Comparison of ENCODE assay signal across 11 cellular contexts in genomic region chr2:62578837-62579640, GRCh38.
DNase-seq lines count a peak whose midpoint lies in the region; ATAC-seq, FAIRE-seq and TF ChIP-seq lines count a peak whose summit lies in the region.
"Had no signal": no experiment of that assay in that cellular context is flagged by ENCODE, and none has a peak within 500 bp of the region (broad histone marks: within the 10 kb centered on the region; RNA-seq: fewer than 3 reads in every experiment).

No MANE protein-coding gene starts in this region.

- peak; percentile 57 for DNase-seq in HT-29 (ENCODE audit: low spot score)
- DNase-seq in GM12878 (ENCODE audit: low read depth, low spot score): no peak
- DNase-seq in kidney glomerular epithelial cell (lab: John Stamatoyannopoulos, UW): peak; percentile 56
- no peak for DNase-seq in germinal center (ENCODE audit: low spot score)
- DNase-seq in D721Med (ENCODE audit: insufficient read length, low spot score): no peak
- DNase-seq: activated CD4-positive, alpha-beta T cell treated with anti-CD3 and anti-CD28 coated beads for 1 hour; heart left ventricle; NCI-H1092; nephron progenitor cell had no signal

- no peaks in the 10 kb centered on the region for H3K4me1 ChIP-seq in GM12878 (ENCODE audit: control insufficient read depth, insufficient read depth, low read length)

- H3K27ac ChIP-seq in GM12878 (ENCODE audit: control insufficient read depth, insufficient read depth): no peak overlapping the region
- H3K27ac ChIP-seq: heart left ventricle had no signal

- POLR2A ChIA-PET in GM12878 (lab: Charles Lee): no interaction called here

- no peak overlapping the region for H3K4me2 ChIP-seq in GM12878 (ENCODE audit: control insufficient read depth, insufficient read depth)

- no TSS peak for BruUV-seq in GM12878 (replicated peaks; lab: Mats Ljungman, UMichigan)

- intact Hi-C loops in GM12878 (cut with micrococcal nuclease; ENCODE audit: unreplicated experiment): no loop called here

- H4K20me1 ChIP-seq in GM12878 (ENCODE audit: control insufficient read depth, insufficient read depth): no peaks in the 10 kb centered on the region

- TF ChIP-seq RAD21 in GM12878 (IDR thresholded peaks at IDR 0.05; ENCODE audit: insufficient read depth, low read depth, low read length): no peak

- H3K79me2 ChIP-seq in GM12878 (ENCODE audit: control insufficient read depth, insufficient read depth, low read length): no peaks in the 10 kb centered on the region

- H3K9me3 ChIP-seq in GM12878 (replicated peaks; ENCODE audit: control insufficient read depth, insufficient read depth, low read length): no peaks in the 10 kb centered on the region; the same call in 2 of the 3 replicates
- H3K9me3 ChIP-seq: heart left ventricle had no signal

- no peak for FAIRE-seq in GM12878 (lab: Jason Lieb, UNC)
- no peak for FAIRE-seq in D721Med (lab: Jason Lieb, UNC)

- no peaks in the 10 kb centered on the region for H3K27me3 ChIP-seq in GM12878 (replicated peaks in 1 of 2; ENCODE audit: control insufficient read depth in 2 of 2, insufficient read depth in 2 of 2, low read length in 1 of 2)
- H3K27me3 ChIP-seq: heart left ventricle had no signal

- no peak overlapping the region for H3K4me3 ChIP-seq in GM12878
- H3K4me3 ChIP-seq: heart left ventricle had no signal

- peak overlapping the region; percentile 55; the same call in 1 of the 2 replicates for H2AFZ ChIP-seq in GM12878 (ENCODE audit: control insufficient read depth, low read depth, low read length)

- ATAC-seq in GM12878 (no peak), HG02870 (IDR thresholded peaks at IDR 0.05; ENCODE audit: unreplicated experiment) (no peak)
- no peak for ATAC-seq in activated CD4-positive, CD25-positive, alpha-beta regulatory T cell treated with anti-CD3 and anti-CD28 coated beads, Interleukin-2, amount 50 U/mL, for 24 hours

- in situ Hi-C loops in GM12878 (cut with MboI): no loop called here

- TF ChIP-seq CTCF in GM12878 (IDR thresholded peaks at IDR 0.05 in 2 of 3, conservative IDR thresholded peaks at IDR 0.05 in 1 of 3; ENCODE audit: control insufficient read depth in 2 of 3, extremely low read depth in 1 of 3, insufficient read depth in 1 of 3, low read depth in 3 of 3, low read length in 3 of 3): no peak
- TF ChIP-seq CTCF in D721Med (IDR thresholded peaks at IDR 0.05; ENCODE audit: insufficient read depth, missing control alignments): no peak

- H3K9ac ChIP-seq in GM12878 (ENCODE audit: control insufficient read depth, insufficient read depth, low read length): no peak overlapping the region

- SMC1A ChIA-PET in GM12878 (lab: Charles Lee; ENCODE audit: uncharacterized antibody, unreplicated experiment): interaction anchor here (1.5 kb wide), 1 partner anchor 23 kb away, joined by 4 read pairs; no protein-coding TSS in a partner anchor

- 63% methylated on average over 7 of the region's 7 CpGs for WGBS in GM12878 (ENCODE audit: insufficient coverage, insufficient replicate concordance, low lambda C conversion rate, missing lambda C conversion rate)

- no peak for TF ChIP-seq POLR2A in GM12878 (IDR thresholded peaks at IDR 0.05; ENCODE audit: low read depth, low read length)

- CTCF ChIA-PET in GM12878 (lab: Yijun Ruan, JAX): interaction anchor here (0.6 kb wide), 1 partner anchor 23 kb away, joined by 3 read pairs; no protein-coding TSS in a partner anchor

- TF ChIP-seq EP300 in GM12878 (IDR thresholded peaks at IDR 0.05; ENCODE audit: borderline replicate concordance in 1 of 2, control insufficient read depth in 1 of 2, low read depth in 2 of 2, low read length in 2 of 2): no peak

- RAD21 ChIA-PET in GM12878 (lab: Charles Lee; ENCODE audit: unreplicated experiment): no interaction called here

- H3K36me3 ChIP-seq in GM12878 (ENCODE audit: control insufficient read depth in 2 of 2, insufficient read depth in 2 of 2, low read length in 1 of 2): no peaks in the 10 kb centered on the region
- H3K36me3 ChIP-seq: heart left ventricle had no signal

TF ChIP-seq in GM12878, 131 proteins besides CTCF, POLR2A, EP300 and RAD21:
- TF ChIP-seq USF1 (IDR thresholded peaks at IDR 0.05; ENCODE audit: borderline replicate concordance, extremely low read length, insufficient read depth, low read depth, low read length): no peak
- peak; percentile 65 for TF ChIP-seq RAD51 (IDR thresholded peaks at IDR 0.05)

Comparison
In these comparisons a context has a peak if more than half of its experiments do, and no peak if none do; other contexts are left out.
1. DNase-seq: peak in HT-29 (single experiment) and kidney glomerular epithelial cell (single experiment); none in GM12878 (single experiment), germinal center (single experiment) and D721Med (single experiment).